38 cellular contexts compared by ENCODE assay signal in the genomic region with DNA sequence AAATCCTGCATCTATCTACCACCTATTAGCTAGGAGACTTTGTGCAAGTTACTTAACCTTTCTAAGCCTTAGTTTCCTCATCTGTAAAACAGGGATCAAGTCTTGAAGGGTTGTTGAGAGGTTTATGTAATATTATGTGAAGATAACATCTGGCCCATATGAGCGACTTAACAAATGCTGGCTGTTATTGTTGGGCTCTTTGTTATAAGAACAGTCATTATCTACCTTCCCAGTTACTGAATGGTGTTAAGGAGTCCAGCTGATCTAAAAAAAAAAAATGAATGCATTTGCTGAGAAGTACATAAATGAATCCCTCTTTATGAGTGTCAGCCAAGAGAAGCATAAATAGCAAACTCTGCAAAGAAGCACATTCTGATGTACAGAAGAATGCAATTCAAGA.
"Had no signal": no experiment of that assay in that cellular context is flagged by ENCODE, and none has a peak within 500 bp of the region (broad histone marks: within the 10 kb centered on the region; RNA-seq: fewer than 3 reads in every experiment).

No MANE protein-coding gene starts in this region.

- H3K27me3 Mint-ChIP-seq: activated naive CD8-positive, alpha-beta T cell treated with anti-CD3 and anti-CD28 coated beads for 36 hours; activated naive CD8-positive, alpha-beta T cell treated with anti-CD3 and anti-CD28 coated beads, Interleukin-2, amount 50 U/mL, for 24 hours; activated T-cell treated with anti-CD3 and anti-CD28 coated beads, Interleukin-2, amount 50 U/mL, for 24 hours; activated T-helper 17 cell treated with anti-CD3 and anti-CD28 coated beads, Interleukin-2, amount 50 U/mL, for 72 hours; central memory CD8-positive, alpha-beta T cell had no signal

- H3K27ac ChIP-seq: adrenal gland, ascending aorta, brain microvascular endothelial cell, breast epithelium, cardiac muscle cell had no signal

- H3K36me3 Mint-ChIP-seq: activated naive CD4-positive, alpha-beta T cell treated with anti-CD3 and anti-CD28 coated beads, Interleukin-2, amount 10 ng/mL, durations not matched to agents 7 days and 5 days; activated naive CD4-positive, alpha-beta T cell treated with anti-CD3 and anti-CD28 coated beads, Interleukin-2, amount 50 U/mL, for 24 hours; activated naive CD4-positive, alpha-beta T cell treated with anti-CD3 and anti-CD28 coated beads, Interleukin-2, amount 50 U/mL, for 72 hours; activated naive CD8-positive, alpha-beta T cell; activated naive CD8-positive, alpha-beta T cell treated with anti-CD3 and anti-CD28 coated beads for 36 hours; activated naive CD8-positive, alpha-beta T cell treated with anti-CD3 and anti-CD28 coated beads, Interleukin-2, amount 10 ng/mL, durations not matched to agents 7 days and 5 days; brain had no signal

- H3K9me3 ChIP-seq: adrenal gland, ascending aorta, body of pancreas, breast epithelium had no signal

- ATAC-seq: activated naive CD4-positive, alpha-beta T cell treated with anti-CD3 and anti-CD28 coated beads, Interleukin-2, amount 50 U/mL, for 72 hours; activated naive CD8-positive, alpha-beta T cell treated with anti-CD3 and anti-CD28 coated beads, Interleukin-2, amount 50 U/mL, for 24 hours; activated T-cell treated with anti-CD3 and anti-CD28 coated beads, Interleukin-2, amount 50 U/mL, for 4 hours; activated T-cell treated with anti-CD3 and anti-CD28 coated beads, Interleukin-2, amount 50 U/mL, for 72 hours; activated T-helper 17 cell treated with anti-CD3 and anti-CD28 coated beads, Interleukin-2, amount 50 U/mL, for 72 hours had no signal

- H3K4me3 Mint-ChIP-seq: activated naive CD4-positive, alpha-beta T cell treated with anti-CD3 and anti-CD28 coated beads for 36 hours; activated naive CD4-positive, alpha-beta T cell treated with anti-CD3 and anti-CD28 coated beads, Interleukin-2, amount 10 ng/mL, durations not matched to agents 7 days and 5 days; activated naive CD4-positive, alpha-beta T cell treated with anti-CD3 and anti-CD28 coated beads, Interleukin-2, amount 50 U/mL, for 24 hours; activated naive CD8-positive, alpha-beta T cell; activated naive CD8-positive, alpha-beta T cell treated with anti-CD3 and anti-CD28 coated beads for 36 hours; activated naive CD8-positive, alpha-beta T cell treated with anti-CD3 and anti-CD28 coated beads, Interleukin-2, amount 10 ng/mL, durations not matched to agents 7 days and 5 days; activated naive CD8-positive, alpha-beta T cell treated with anti-CD3 and anti-CD28 coated beads, Interleukin-2, amount 50 U/mL, for 24 hours; activated T-cell treated with anti-CD3 and anti-CD28 coated beads, Interleukin-2, amount 50 U/mL, for 24 hours; activated T-cell treated with anti-CD3 and anti-CD28 coated beads, Interleukin-2, amount 50 U/mL, for 4 hours; activated T-cell treated with anti-CD3 and anti-CD28 coated beads, Interleukin-2, amount 50 U/mL, for 72 hours; activated T-helper 1 cell treated with anti-CD3 and anti-CD28 coated beads, Interleukin-12 subunit alpha, Interleukin-12 subunit beta, Interleukin-2, Interleukin-4 antibody, amounts not matched to agents 30 ng/mL and 10 ng/mL and 1 ng/mL, durations not matched to agents 14 hours and 24 hours and 36 hours; activated T-helper 17 cell treated with anti-CD3 and anti-CD28 coated beads, Interleukin-2, amount 50 U/mL, for 72 hours; brain; central memory CD8-positive, alpha-beta T cell had no signal

- FAIRE-seq: astrocyte, bronchial epithelial cell had no signal

- DNase-seq: activated effector memory CD4-positive, alpha-beta T cell treated with anti-CD3 and anti-CD28 coated beads, Interleukin-2, amount 50 U/mL, for 16 hours; activated gamma-delta T cell; activated gamma-delta T cell treated with Interleukin-2 at 50 U/mL for 16 hours; activated naive CD4-positive, alpha-beta T cell; activated naive CD4-positive, alpha-beta T cell treated with anti-CD3 and anti-CD28 coated beads for 36 hours; activated naive CD4-positive, alpha-beta T cell treated with anti-CD3 and anti-CD28 coated beads, Interleukin-2, amount 10 ng/mL, durations not matched to agents 7 days and 5 days; activated naive CD4-positive, alpha-beta T cell treated with anti-CD3 and anti-CD28 coated beads, Interleukin-2, amount 50 U/mL, for 16 hours; activated naive CD4-positive, alpha-beta T cell treated with Interleukin-2 at 50 U/mL for 16 hours; activated naive CD8-positive, alpha-beta T cell treated with anti-CD3 and anti-CD28 coated beads for 36 hours; activated naive CD8-positive, alpha-beta T cell treated with anti-CD3 and anti-CD28 coated beads, Interleukin-2, amount 10 ng/mL, durations not matched to agents 7 days and 5 days; activated naive CD8-positive, alpha-beta T cell treated with anti-CD3 and anti-CD28 coated beads, Interleukin-2, amount 50 U/mL, for 24 hours; activated T-cell treated with anti-CD3 and anti-CD28 coated beads, Interleukin-2, amount 50 U/mL, for 1 hour; activated T-cell treated with anti-CD3 and anti-CD28 coated beads, Interleukin-2, amount 50 U/mL, for 24 hours; activated T-cell treated with anti-CD3 and anti-CD28 coated beads, Interleukin-2, amount 50 U/mL, for 4 hours; activated T-cell treated with anti-CD3 and anti-CD28 coated beads, Interleukin-2, amount 50 U/mL, for 48 hours; activated T-cell treated with anti-CD3 and anti-CD28 coated beads, Interleukin-2, amount 50 U/mL, for 72 hours; adrenal gland; amniotic stem cell; anterior cingulate cortex; aorta; body of pancreas; brain microvascular endothelial cell; caudate nucleus; central memory CD4-positive, alpha-beta T cell; cerebellar nuclear complex had no signal

- H3K27ac Mint-ChIP-seq: activated naive CD4-positive, alpha-beta T cell treated with anti-CD3 and anti-CD28 coated beads for 36 hours; activated naive CD4-positive, alpha-beta T cell treated with anti-CD3 and anti-CD28 coated beads, Interleukin-2, amount 10 ng/mL, durations not matched to agents 7 days and 5 days; activated naive CD4-positive, alpha-beta T cell treated with anti-CD3 and anti-CD28 coated beads, Interleukin-2, amount 50 U/mL, for 24 hours; activated naive CD4-positive, alpha-beta T cell treated with anti-CD3 and anti-CD28 coated beads, Interleukin-2, amount 50 U/mL, for 72 hours; activated naive CD8-positive, alpha-beta T cell; activated naive CD8-positive, alpha-beta T cell treated with anti-CD3 and anti-CD28 coated beads for 36 hours; activated naive CD8-positive, alpha-beta T cell treated with anti-CD3 and anti-CD28 coated beads, Interleukin-2, amount 10 ng/mL, durations not matched to agents 7 days and 5 days; activated naive CD8-positive, alpha-beta T cell treated with anti-CD3 and anti-CD28 coated beads, Interleukin-2, amount 50 U/mL, for 24 hours; activated T-cell treated with anti-CD3 and anti-CD28 coated beads, Interleukin-2, amount 50 U/mL, for 24 hours; activated T-cell treated with anti-CD3 and anti-CD28 coated beads, Interleukin-2, amount 50 U/mL, for 72 hours; activated T-helper 1 cell treated with anti-CD3 and anti-CD28 coated beads, Interleukin-12 subunit alpha, Interleukin-12 subunit beta, Interleukin-2, Interleukin-4 antibody, amounts not matched to agents 30 ng/mL and 10 ng/mL and 1 ng/mL, durations not matched to agents 14 hours and 24 hours and 36 hours; activated T-helper 2 cell treated with anti-CD3 and anti-CD28 coated beads, Interferon-gamma antibody, Interleukin-2, Interleukin-4, amounts not matched to agents 10 μg/mL and 5 μg/mL and 100 μg/mL, durations not matched to agents 14 hours and 24 hours and 36 hours; brain had no signal

- H3K4me3 ChIP-seq: adrenal gland, ascending aorta, body of pancreas, breast epithelium, cardiac muscle cell had no signal

- H3K4me1 ChIP-seq: ascending aorta, breast epithelium had no signal

- H3K4me1 Mint-ChIP-seq: brain; central memory CD8-positive, alpha-beta T cell had no signal

- H3K27me3 ChIP-seq: adrenal gland, ascending aorta, body of pancreas, brain microvascular endothelial cell, breast epithelium, cardiac muscle cell had no signal

- H3K36me3 ChIP-seq: adrenal gland, ascending aorta, brain microvascular endothelial cell, breast epithelium, cardiac muscle cell had no signal

- H3K9me3 Mint-ChIP-seq: activated naive CD4-positive, alpha-beta T cell treated with anti-CD3 and anti-CD28 coated beads for 36 hours; activated naive CD4-positive, alpha-beta T cell treated with anti-CD3 and anti-CD28 coated beads, Interleukin-2, amount 10 ng/mL, durations not matched to agents 7 days and 5 days; activated naive CD4-positive, alpha-beta T cell treated with anti-CD3 and anti-CD28 coated beads, Interleukin-2, amount 50 U/mL, for 24 hours; activated naive CD8-positive, alpha-beta T cell treated with anti-CD3 and anti-CD28 coated beads for 36 hours; activated naive CD8-positive, alpha-beta T cell treated with anti-CD3 and anti-CD28 coated beads, Interleukin-2, amount 10 ng/mL, durations not matched to agents 7 days and 5 days; activated naive CD8-positive, alpha-beta T cell treated with anti-CD3 and anti-CD28 coated beads, Interleukin-2, amount 50 U/mL, for 24 hours; activated T-cell treated with anti-CD3 and anti-CD28 coated beads, Interleukin-2, amount 50 U/mL, for 24 hours; activated T-cell treated with anti-CD3 and anti-CD28 coated beads, Interleukin-2, amount 50 U/mL, for 4 hours; activated T-cell treated with anti-CD3 and anti-CD28 coated beads, Interleukin-2, amount 50 U/mL, for 72 hours; activated T-helper 1 cell treated with anti-CD3 and anti-CD28 coated beads, Interleukin-12 subunit alpha, Interleukin-12 subunit beta, Interleukin-2, Interleukin-4 antibody, amounts not matched to agents 30 ng/mL and 10 ng/mL and 1 ng/mL, durations not matched to agents 14 hours and 24 hours and 36 hours; activated T-helper 17 cell treated with anti-CD3 and anti-CD28 coated beads, Interleukin-2, amount 50 U/mL, for 72 hours; activated T-helper 2 cell treated with anti-CD3 and anti-CD28 coated beads, Interferon-gamma antibody, Interleukin-2, Interleukin-4, amounts not matched to agents 10 μg/mL and 5 μg/mL and 100 μg/mL, durations not matched to agents 14 hours and 24 hours and 36 hours; brain; central memory CD8-positive, alpha-beta T cell had no signal
